ENCODE assay signal across 9 cellular contexts in genomic region chr21:17903029-17903806, GRCh38.
DNase-seq lines count a peak whose midpoint lies in the region; ATAC-seq, FAIRE-seq and TF ChIP-seq lines count a peak whose summit lies in the region.
"Had no signal": no experiment of that assay in that cellular context is flagged by ENCODE, and none has a peak within 500 bp of the region (broad histone marks: within the 10 kb centered on the region; RNA-seq: fewer than 3 reads in every experiment).

No MANE protein-coding gene starts in this region.

- no peak overlapping the region for H2AFZ ChIP-seq in KMS-11 (ENCODE audit: low read depth)

- no peak overlapping the region for H3K27ac ChIP-seq in KMS-11
- H3K27ac ChIP-seq in RWPE1: no peak overlapping the region

- POLR2A ChIA-PET in RWPE1 (lab: Yijun Ruan, JAX; ENCODE audit: low non-redundant PET): no interaction called here

- peak; percentile 26 for TF ChIP-seq CTCF in D721Med (IDR thresholded peaks at IDR 0.05; ENCODE audit: insufficient read depth, missing control alignments)
- peak; percentile 71 for TF ChIP-seq CTCF in KMS-11 (conservative IDR thresholded peaks at IDR 0.05; ENCODE audit: low read depth, low read length)
- peak; percentile 28 for TF ChIP-seq CTCF in RWPE1 (conservative IDR thresholded peaks at IDR 0.05; ENCODE audit: low read depth)
- no peak for TF ChIP-seq CTCF in fibroblast of pulmonary artery (IDR thresholded peaks at IDR 0.05; ENCODE audit: low read length, missing control alignments)

- no peaks in the 10 kb centered on the region for H3K27me3 ChIP-seq in KMS-11 (ENCODE audit: insufficient read depth, low read depth)

- ATAC-seq in GM21825 (IDR thresholded peaks at IDR 0.05; ENCODE audit: unreplicated experiment) (no peak), GM19452 (IDR thresholded peaks at IDR 0.05; ENCODE audit: unreplicated experiment) (no peak)

- DNase-seq in D721Med (ENCODE audit: insufficient read length, low spot score) (no peak), RWPE1 (ENCODE audit: low spot score) (peak; percentile 20), fibroblast of pulmonary artery (ENCODE audit: low read depth) (peak; percentile 65), smooth muscle cell of the brain vasculature (ENCODE audit: low read depth, low spot score) (peak; percentile 35), activated T-cell treated with anti-CD3 and anti-CD28 coated beads for 4 hours (no peak)

- H3K79me2 ChIP-seq in KMS-11 (ENCODE audit: insufficient read depth, low read depth): no peaks in the 10 kb centered on the region

- H3K4me3 ChIP-seq in KMS-11 (IDR thresholded peaks at IDR 0.05; ENCODE audit: insufficient read depth, low read depth, low read length): no peak overlapping the region
- no peak overlapping the region for H3K4me3 ChIP-seq in fibroblast of pulmonary artery (replicated peaks; ENCODE audit: low read depth, low read length)
- H3K4me3 ChIP-seq: HAP-1 had no signal

- CTCF ChIA-PET in RWPE1 (lab: Yijun Ruan, JAX): interaction anchor here (1.0 kb wide), 1 partner anchor 225 kb away, joined by 3 read pairs; no protein-coding TSS in a partner anchor

- H3K36me3 ChIP-seq in KMS-11 (ENCODE audit: insufficient read depth): no peaks in the 10 kb centered on the region
- H3K36me3 ChIP-seq: HAP-1 had no signal

- no peaks in the 10 kb centered on the region for H4K20me1 ChIP-seq in KMS-11 (ENCODE audit: insufficient read depth)

- H3K4me1 ChIP-seq in KMS-11 (ENCODE audit: low read depth, poor library complexity, severe bottlenecking): no peaks in the 10 kb centered on the region

- peak overlapping the region; percentile 10; the same call in 1 of the 2 replicates for H3K4me2 ChIP-seq in KMS-11

- FAIRE-seq in D721Med (lab: Jason Lieb, UNC): no peak

- H3K9ac ChIP-seq in KMS-11: no peak overlapping the region

Comparison
In these comparisons a context has a peak if more than half of its experiments do, and no peak if none do; other contexts are left out.
1. DNase-seq: peak in RWPE1 (single experiment), fibroblast of pulmonary artery (single experiment) and smooth muscle cell of the brain vasculature (single experiment); none in D721Med (single experiment) and activated T-cell treated with anti-CD3 and anti-CD28 coated beads for 4 hours (single experiment).